16 cellular contexts compared by ENCODE assay signal in the genomic region with DNA sequence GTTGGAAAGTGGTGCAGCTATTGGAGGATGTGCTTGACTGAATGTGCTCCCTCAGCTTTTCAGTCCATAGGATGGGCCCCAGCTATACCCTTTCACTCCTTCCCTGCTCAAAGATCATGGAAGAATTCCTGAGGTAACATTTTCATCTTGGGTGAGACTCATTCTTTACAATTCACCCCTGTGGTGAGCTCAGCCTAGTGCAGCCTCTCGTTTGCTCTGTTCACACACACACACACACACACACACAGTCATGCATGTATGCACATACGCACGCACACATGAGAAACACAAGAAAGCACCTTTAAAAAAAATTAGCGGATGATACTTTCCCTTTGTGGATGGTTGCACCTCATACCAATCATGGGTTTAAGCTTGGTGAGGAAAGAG. TPM values are rescaled to one million over a fixed set of nuclear protein-coding genes. Genes with fewer than 3 reads are reported as not detected.
DNase-seq lines count a peak whose midpoint lies in the region; ATAC-seq and TF ChIP-seq lines count a peak whose summit lies in the region.
"Had no signal": no experiment of that assay in that cellular context is flagged by ENCODE, and none has a peak within 500 bp of the region (broad histone marks: within the 10 kb centered on the region; RNA-seq: fewer than 3 reads in every experiment).

No MANE protein-coding gene starts in this region.

- H3K9me3 Mint-ChIP-seq in WTC11, result no peaks in the 10 kb centered on the region
- H3K9me3 Mint-ChIP-seq in stimulated activated effector memory CD8-positive, alpha-beta T cell treated with anti-CD3 and anti-CD28 coated beads, Interleukin-12 subunit alpha, Interleukin-12 subunit beta, amount 100 ng/mL, for 72 hours, result no peaks in the 10 kb centered on the region
- H3K9me3 Mint-ChIP-seq: activated naive CD8-positive, alpha-beta T cell treated with anti-CD3 and anti-CD28 coated beads for 36 hours had no signal

- DNase-seq in HS-27A (ENCODE audit: low read depth) (peak; percentile 40), WTC11 (ENCODE audit: low spot score) (no peak), NCI-H1092 treated with DMSO at 0.1 percent for 48 hours (lab: John Stamatoyannopoulos, UW) (no peak)
- no peak for DNase-seq in stimulated activated effector memory CD8-positive, alpha-beta T cell treated with anti-CD3 and anti-CD28 coated beads, Interleukin-12 subunit alpha, Interleukin-12 subunit beta, amount 100 ng/mL, for 72 hours (ENCODE audit: low spot score in 2 of 2)
- DNase-seq: activated naive CD8-positive, alpha-beta T cell treated with anti-CD3 and anti-CD28 coated beads for 36 hours; colonic mucosa; NCI-H2227 treated with DMSO at 0.1 percent for 48 hours; T-helper 1 cell had no signal

- H3K9ac ChIP-seq in iPS-18a (ENCODE audit: low read length), result no peak overlapping the region

- peak overlapping the region; percentile 3; the same call in 1 of the 2 replicates for H3K4me3 ChIP-seq in ACC112 (ENCODE audit: low read depth, low read length)
- no peak overlapping the region for H3K4me3 ChIP-seq in iPS-18a (ENCODE audit: low read length)
- H3K4me3 ChIP-seq: colonic mucosa, esophagus muscularis mucosa, pancreas, suprapubic skin had no signal

- no peak overlapping the region for H3K4me3 Mint-ChIP-seq in WTC11
- no peak overlapping the region for H3K4me3 Mint-ChIP-seq in stimulated activated effector memory CD8-positive, alpha-beta T cell treated with anti-CD3 and anti-CD28 coated beads, Interleukin-12 subunit alpha, Interleukin-12 subunit beta, amount 100 ng/mL, for 72 hours
- H3K4me3 Mint-ChIP-seq: activated naive CD8-positive, alpha-beta T cell treated with anti-CD3 and anti-CD28 coated beads for 36 hours had no signal

- no peaks in the 10 kb centered on the region for H3K9me3 ChIP-seq in iPS-18a (ENCODE audit: control insufficient read depth, low read depth, low read length)
- H3K9me3 ChIP-seq: colonic mucosa, esophagus muscularis mucosa, pancreas, suprapubic skin had no signal

- H3K27me3 Mint-ChIP-seq in WTC11 (ENCODE audit: low read depth), result no peaks in the 10 kb centered on the region
- H3K27me3 Mint-ChIP-seq: activated naive CD8-positive, alpha-beta T cell treated with anti-CD3 and anti-CD28 coated beads for 36 hours had no signal

- H3K27ac Mint-ChIP-seq in WTC11, result peak overlapping the region; percentile 97
- no peak overlapping the region for H3K27ac Mint-ChIP-seq in stimulated activated effector memory CD8-positive, alpha-beta T cell treated with anti-CD3 and anti-CD28 coated beads, Interleukin-12 subunit alpha, Interleukin-12 subunit beta, amount 100 ng/mL, for 72 hours
- H3K27ac Mint-ChIP-seq: activated naive CD8-positive, alpha-beta T cell treated with anti-CD3 and anti-CD28 coated beads for 36 hours had no signal

- H3K36me3 ChIP-seq in ACC112 (ENCODE audit: insufficient read depth, low read length) (peaks cover 3% of the 10 kb centered on the region; the same call in 1 of the 2 replicates), iPS-18a (ENCODE audit: control insufficient read depth, low read depth, low read length) (no peaks in the 10 kb centered on the region)
- H3K36me3 ChIP-seq: colonic mucosa, esophagus muscularis mucosa, pancreas, suprapubic skin had no signal

- POLR2A ChIA-PET in WTC11 (lab: Charles Lee), result interaction anchor here (0.7 to 4.3 kb wide), 2 partner anchors 24 to 396 kb away, joined by 4 to 67 read pairs; a partner anchor contains a TSS

- H3K36me3 Mint-ChIP-seq in WTC11, result no peaks in the 10 kb centered on the region
- H3K36me3 Mint-ChIP-seq in stimulated activated effector memory CD8-positive, alpha-beta T cell treated with anti-CD3 and anti-CD28 coated beads, Interleukin-12 subunit alpha, Interleukin-12 subunit beta, amount 100 ng/mL, for 72 hours, result no peaks in the 10 kb centered on the region
- H3K36me3 Mint-ChIP-seq: activated naive CD8-positive, alpha-beta T cell treated with anti-CD3 and anti-CD28 coated beads for 36 hours had no signal

- H3K4me1 ChIP-seq in ACC112 (ENCODE audit: control insufficient read depth, insufficient read depth, low read length, unreplicated experiment) (peaks cover 54% of the 10 kb centered on the region), iPS-18a (ENCODE audit: control insufficient read depth, low read depth, low read length) (peaks cover 17% of the 10 kb centered on the region)

- peaks cover 45% of the 10 kb centered on the region for H3K4me1 Mint-ChIP-seq in WTC11
- no peaks in the 10 kb centered on the region for H3K4me1 Mint-ChIP-seq in stimulated activated effector memory CD8-positive, alpha-beta T cell treated with anti-CD3 and anti-CD28 coated beads, Interleukin-12 subunit alpha, Interleukin-12 subunit beta, amount 100 ng/mL, for 72 hours
- H3K4me1 Mint-ChIP-seq: activated naive CD8-positive, alpha-beta T cell treated with anti-CD3 and anti-CD28 coated beads for 36 hours had no signal

- H3K27ac ChIP-seq in ACC112 (ENCODE audit: low read depth, low read length) (peak overlapping the region; percentile 99), iPS-18a (ENCODE audit: low read length) (peak overlapping the region; percentile 67)
- H3K27ac ChIP-seq: colonic mucosa, esophagus muscularis mucosa, suprapubic skin had no signal

- ATAC-seq in WTC11 (no peak), GM19023 (IDR thresholded peaks at IDR 0.05; ENCODE audit: unreplicated experiment) (no peak), HG03378 (IDR thresholded peaks at IDR 0.05; ENCODE audit: unreplicated experiment) (no peak)
- no peak for ATAC-seq in stimulated activated effector memory CD8-positive, alpha-beta T cell treated with anti-CD3 and anti-CD28 coated beads, Interleukin-12 subunit alpha, Interleukin-12 subunit beta, amount 100 ng/mL, for 72 hours
- ATAC-seq: activated CD4-positive, CD25-positive, alpha-beta regulatory T cell treated with anti-CD3 and anti-CD28 coated beads, Interleukin-2, amount 50 U/mL, for 24 hours had no signal

- CTCF ChIA-PET in WTC11 (lab: Charles Lee), result interaction anchor here (0.6 to 2.2 kb wide), 10 partner anchors 18 to 347 kb away, joined by 3 to 8 read pairs (median 4); a partner anchor contains a TSS

- no peak for TF ChIP-seq CTCF in WTC11 (IDR thresholded peaks at IDR 0.05)

- no peaks in the 10 kb centered on the region for H3K79me2 ChIP-seq in ACC112 (ENCODE audit: control insufficient read depth, insufficient read depth, low read length, unreplicated experiment)

- no peak overlapping the region for H2AFZ ChIP-seq in ACC112 (ENCODE audit: low read length, unreplicated experiment)

- H3K27me3 ChIP-seq in ACC112 (ENCODE audit: insufficient read depth, low read length) (no peaks in the 10 kb centered on the region), iPS-18a (ENCODE audit: control insufficient read depth, insufficient read depth, low read length) (no peaks in the 10 kb centered on the region)
- H3K27me3 ChIP-seq: colonic mucosa, esophagus muscularis mucosa, pancreas, suprapubic skin had no signal

TF ChIP-seq in WTC11, 78 proteins besides CTCF, POLR2A, EP300 and RAD21 (continues in another document):
- TF ChIP-seq, protein P1, sequence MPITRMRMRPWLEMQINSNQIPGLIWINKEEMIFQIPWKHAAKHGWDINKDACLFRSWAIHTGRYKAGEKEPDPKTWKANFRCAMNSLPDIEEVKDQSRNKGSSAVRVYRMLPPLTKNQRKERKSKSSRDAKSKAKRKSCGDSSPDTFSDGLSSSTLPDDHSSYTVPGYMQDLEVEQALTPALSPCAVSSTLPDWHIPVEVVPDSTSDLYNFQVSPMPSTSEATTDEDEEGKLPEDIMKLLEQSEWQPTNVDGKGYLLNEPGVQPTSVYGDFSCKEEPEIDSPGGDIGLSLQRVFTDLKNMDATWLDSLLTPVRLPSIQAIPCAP (CRISPR knock-in tag; IDR thresholded peaks at IDR 0.05), result no peak
- TF ChIP-seq ZNF671 (CRISPR knock-in tag; IDR thresholded peaks at IDR 0.05), result no peak
- TF ChIP-seq, protein P2, sequence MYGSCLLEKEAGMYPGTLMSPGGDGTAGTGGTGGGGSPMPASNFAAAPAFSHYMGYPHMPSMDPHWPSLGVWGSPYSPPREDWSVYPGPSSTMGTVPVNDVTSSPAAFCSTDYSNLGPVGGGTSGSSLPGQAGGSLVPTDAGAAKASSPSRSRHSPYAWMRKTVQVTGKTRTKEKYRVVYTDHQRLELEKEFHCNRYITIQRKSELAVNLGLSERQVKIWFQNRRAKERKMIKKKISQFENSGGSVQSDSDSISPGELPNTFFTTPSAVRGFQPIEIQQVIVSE (CRISPR knock-in tag; IDR thresholded peaks at IDR 0.05; ENCODE audit: borderline replicate concordance), result no peak
- TF ChIP-seq, protein P3, sequence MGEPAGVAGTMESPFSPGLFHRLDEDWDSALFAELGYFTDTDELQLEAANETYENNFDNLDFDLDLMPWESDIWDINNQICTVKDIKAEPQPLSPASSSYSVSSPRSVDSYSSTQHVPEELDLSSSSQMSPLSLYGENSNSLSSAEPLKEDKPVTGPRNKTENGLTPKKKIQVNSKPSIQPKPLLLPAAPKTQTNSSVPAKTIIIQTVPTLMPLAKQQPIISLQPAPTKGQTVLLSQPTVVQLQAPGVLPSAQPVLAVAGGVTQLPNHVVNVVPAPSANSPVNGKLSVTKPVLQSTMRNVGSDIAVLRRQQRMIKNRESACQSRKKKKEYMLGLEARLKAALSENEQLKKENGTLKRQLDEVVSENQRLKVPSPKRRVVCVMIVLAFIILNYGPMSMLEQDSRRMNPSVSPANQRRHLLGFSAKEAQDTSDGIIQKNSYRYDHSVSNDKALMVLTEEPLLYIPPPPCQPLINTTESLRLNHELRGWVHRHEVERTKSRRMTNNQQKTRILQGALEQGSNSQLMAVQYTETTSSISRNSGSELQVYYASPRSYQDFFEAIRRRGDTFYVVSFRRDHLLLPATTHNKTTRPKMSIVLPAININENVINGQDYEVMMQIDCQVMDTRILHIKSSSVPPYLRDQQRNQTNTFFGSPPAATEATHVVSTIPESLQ (CRISPR knock-in tag; IDR thresholded peaks at IDR 0.05), result no peak
- no peak for TF ChIP-seq SMAD3 (CRISPR knock-in tag; IDR thresholded peaks at IDR 0.05; ENCODE audit: borderline replicate concordance)
- no peak for TF ChIP-seq NR2C2 (CRISPR knock-in tag; IDR thresholded peaks at IDR 0.05)
- no peak for TF ChIP-seq TEAD4 (CRISPR knock-in tag; IDR thresholded peaks at IDR 0.05)
- TF ChIP-seq MYBL2 (CRISPR knock-in tag; IDR thresholded peaks at IDR 0.05), result no peak

RNA-seq across cellular contexts. Expression of a gene that starts 25.8 kb away (rescaled TPM):
- 64.1 to 91.0 TPM (median 89.9 TPM) in 3 replicates for total RNA-seq in WTC11 (2021)
